ENCODE assay signal across 20 cellular contexts in the genomic region with DNA sequence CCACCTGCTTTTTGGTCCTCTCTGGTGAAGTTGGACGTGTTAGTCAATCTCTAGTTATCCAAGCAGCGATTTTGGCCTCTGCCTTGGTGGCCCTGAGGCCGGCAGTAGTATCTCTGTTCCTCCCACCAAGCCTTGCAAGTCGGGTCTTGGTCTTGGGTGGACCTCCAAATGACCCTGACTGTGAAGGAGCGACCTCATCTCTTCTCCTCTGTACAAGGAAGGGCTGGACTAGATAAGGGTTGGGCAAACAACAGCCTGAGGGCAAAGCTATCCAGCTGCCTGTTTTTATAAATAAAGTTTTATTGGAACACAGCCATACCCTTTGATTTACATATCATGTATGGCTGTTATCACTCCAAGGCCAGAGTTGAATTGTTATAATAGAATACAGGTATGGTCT.
DNase-seq lines count a peak whose midpoint lies in the region; ATAC-seq and TF ChIP-seq lines count a peak whose summit lies in the region.
"Had no signal": no experiment of that assay in that cellular context is flagged by ENCODE, and none has a peak within 500 bp of the region (broad histone marks: within the 10 kb centered on the region; RNA-seq: fewer than 3 reads in every experiment).

No MANE protein-coding gene starts in this region.

- H3K9me3 Mint-ChIP-seq in activated CD4-positive, alpha-beta T cell treated with anti-CD3 and anti-CD28 coated beads, Interleukin-2, amount 10 ng/mL, durations not matched to agents 7 days and 5 days: peaks cover 4% of the 10 kb centered on the region
- H3K9me3 Mint-ChIP-seq: CD4-positive, alpha-beta T cell had no signal

- no peak for DNase-seq in activated CD4-positive, alpha-beta T cell treated with anti-CD3 and anti-CD28 coated beads, Interleukin-2, amount 10 ng/mL, durations not matched to agents 7 days and 5 days
- no peak for DNase-seq in activated CD4-positive, alpha-beta T cell treated with anti-CD3 and anti-CD28 coated beads, Interleukin-2, amount 50 U/mL, for 4 hours
- DNase-seq in esophagus muscularis mucosa (ENCODE audit: extremely low spot score): peak; percentile 57
- DNase-seq in prostate gland (ENCODE audit: low spot score): no peak
- DNase-seq in DMS153 (lab: John Stamatoyannopoulos, UW): no peak
- DNase-seq: 8988T; BE2C; CD4-positive, alpha-beta T cell; DMS53; HCEC 1CT; KG1; NCI-H1436; NCI-H2029; NCI-H2171; NCI-H510A; NCI-H82; PC-9 had no signal

- no peak overlapping the region for H3K4me3 ChIP-seq in esophagus muscularis mucosa
- H3K4me3 ChIP-seq in prostate gland: no peak overlapping the region
- H3K4me3 ChIP-seq: PC-9 had no signal

- H3K36me3 Mint-ChIP-seq in activated CD4-positive, alpha-beta T cell treated with anti-CD3 and anti-CD28 coated beads, Interleukin-2, amount 10 ng/mL, durations not matched to agents 7 days and 5 days (ENCODE audit: low read depth): peaks cover 2% of the 10 kb centered on the region

- TF ChIP-seq CTCF in esophagus muscularis mucosa (IDR thresholded peaks at IDR 0.05) (no peak), prostate gland (IDR thresholded peaks at IDR 0.05) (no peak)

- H3K27ac ChIP-seq in esophagus muscularis mucosa (replicated peaks in 1 of 4): no peak overlapping the region
- H3K27ac ChIP-seq in prostate gland: peak overlapping the region; percentile 36 to 39
- H3K27ac ChIP-seq: PC-9 had no signal

- TF ChIP-seq EP300 in esophagus muscularis mucosa (IDR thresholded peaks at IDR 0.05): no peak

- H3K27me3 Mint-ChIP-seq in activated CD4-positive, alpha-beta T cell treated with anti-CD3 and anti-CD28 coated beads, Interleukin-2, amount 10 ng/mL, durations not matched to agents 7 days and 5 days: no peaks in the 10 kb centered on the region
- H3K27me3 Mint-ChIP-seq: CD4-positive, alpha-beta T cell had no signal

- H3K36me3 ChIP-seq in esophagus muscularis mucosa (peaks cover 0 to 5% (median 2%) of the 10 kb centered on the region in 4 donors), prostate gland (no peaks in the 10 kb centered on the region)
- H3K36me3 ChIP-seq: BE2C had no signal

- no peak overlapping the region for H3K4me3 Mint-ChIP-seq in activated CD4-positive, alpha-beta T cell treated with anti-CD3 and anti-CD28 coated beads, Interleukin-2, amount 10 ng/mL, durations not matched to agents 7 days and 5 days
- H3K4me3 Mint-ChIP-seq: CD4-positive, alpha-beta T cell had no signal

- TF ChIP-seq POLR2A in esophagus muscularis mucosa (IDR thresholded peaks at IDR 0.05; ENCODE audit: low read depth) (no peak), prostate gland (IDR thresholded peaks at IDR 0.05) (no peak)

- CTCF ChIA-PET in activated CD4-positive, alpha-beta T cell treated with anti-CD3 and anti-CD28 coated beads, Interleukin-2, amount 10 ng/mL, durations not matched to agents 7 days and 5 days (lab: Charles Lee): interaction anchor here (1.3 kb wide), 1 partner anchor 9 kb away, joined by 4 read pairs; no protein-coding TSS in a partner anchor

- H3K27me3 ChIP-seq in esophagus muscularis mucosa: no peaks in the 10 kb centered on the region
- no peaks in the 10 kb centered on the region for H3K27me3 ChIP-seq in prostate gland (replicated peaks; ENCODE audit: insufficient read depth)
- H3K27me3 ChIP-seq: BE2C had no signal

- intact Hi-C loops in esophagus muscularis mucosa (cut with DNase I): no loop called here
- intact Hi-C loops in prostate gland (cut with DNase I): no loop called here

- POLR2A ChIA-PET in activated CD4-positive, alpha-beta T cell treated with anti-CD3 and anti-CD28 coated beads, Interleukin-2, amount 10 ng/mL, durations not matched to agents 7 days and 5 days (lab: Charles Lee): no interaction called here

- no peaks in the 10 kb centered on the region for H3K4me1 Mint-ChIP-seq in activated CD4-positive, alpha-beta T cell treated with anti-CD3 and anti-CD28 coated beads, Interleukin-2, amount 10 ng/mL, durations not matched to agents 7 days and 5 days

- peaks cover under 1 to 22% (median 11%) of the 10 kb centered on the region in 4 donors for H3K4me1 ChIP-seq in esophagus muscularis mucosa
- H3K4me1 ChIP-seq in prostate gland (replicated peaks): peaks cover 12% of the 10 kb centered on the region

- 96% methylated on average over 5 of the region's 5 CpGs for WGBS in esophagus muscularis mucosa
- 94% methylated on average over 5 of the region's 5 CpGs for WGBS in prostate gland

- peak overlapping the region; percentile 67 for H3K27ac Mint-ChIP-seq in activated CD4-positive, alpha-beta T cell treated with anti-CD3 and anti-CD28 coated beads, Interleukin-2, amount 10 ng/mL, durations not matched to agents 7 days and 5 days
- H3K27ac Mint-ChIP-seq: CD4-positive, alpha-beta T cell had no signal

- H3K9me3 ChIP-seq in esophagus muscularis mucosa (no peaks in the 10 kb centered on the region), prostate gland (no peaks in the 10 kb centered on the region)
- H3K9me3 ChIP-seq: BE2C had no signal

- ATAC-seq in GM18502 (IDR thresholded peaks at IDR 0.05; ENCODE audit: poor library complexity, unreplicated experiment) (no peak), GM19351 (IDR thresholded peaks at IDR 0.05; ENCODE audit: unreplicated experiment) (no peak), HG03045 (IDR thresholded peaks at IDR 0.05; ENCODE audit: unreplicated experiment) (no peak)

Comparison
In these comparisons a context has a peak if more than half of its experiments do, and no peak if none do; other contexts are left out.
1. H3K27ac ChIP-seq: peak in prostate gland (2 of 2); none in esophagus muscularis mucosa (0 of 4).